10 cellular contexts compared by ENCODE assay signal in genomic region chr11:94933225-94934130, GRCh38. TPM values are rescaled to one million over a fixed set of nuclear protein-coding genes. Genes with fewer than 3 reads are reported as not detected.
A peak's percentile ranks its signal among the peaks of the same experiment; 100 is the strongest.
DNase-seq lines count a peak whose midpoint lies in the region; ATAC-seq and TF ChIP-seq lines count a peak whose summit lies in the region.
"Had no signal": no experiment of that assay in that cellular context is flagged by ENCODE, and none has a peak within 500 bp of the region (broad histone marks: within the 10 kb centered on the region; RNA-seq: fewer than 3 reads in every experiment).

No MANE protein-coding gene starts in this region.

- no peak for TF ChIP-seq POLR2A in heart left ventricle (IDR thresholded peaks at IDR 0.05)

- ATAC-seq in activated T-helper 17 cell treated with anti-CD3 and anti-CD28 coated beads, Interleukin-2, amount 50 U/mL, for 72 hours (replicated peaks), result no peak
- ATAC-seq in heart left ventricle (peak in 3 of 4 donors; percentile 63 to 89 (median 67)), GM18867 (IDR thresholded peaks at IDR 0.05; ENCODE audit: unreplicated experiment) (no peak), GM19351 (IDR thresholded peaks at IDR 0.05; ENCODE audit: unreplicated experiment) (no peak), HG03095 (IDR thresholded peaks at IDR 0.05; ENCODE audit: unreplicated experiment) (no peak)
- ATAC-seq: activated CD8-positive, alpha-beta memory T cell treated with anti-CD3 and anti-CD28 coated beads, Interleukin-2, amount 10 ng/mL, durations not matched to agents 7 days and 5 days had no signal

- peak overlapping the region in 10 of 12 donors; percentile 3 to 70 (median 52) for H3K27ac ChIP-seq in heart left ventricle

- TF ChIP-seq CTCF in heart left ventricle (IDR thresholded peaks at IDR 0.05), result no peak
- no peak for TF ChIP-seq CTCF in retinal pigment epithelial cell (conservative IDR thresholded peaks at IDR 0.05; ENCODE audit: low read depth, low read length)

- H3K4me1 ChIP-seq in heart left ventricle, result peaks cover 0 to 38% (median 13%) of the 10 kb centered on the region in 12 donors

- H3K36me3 Mint-ChIP-seq in activated T-helper 17 cell treated with anti-CD3 and anti-CD28 coated beads, Interleukin-2, amount 50 U/mL, for 72 hours (ENCODE audit: low read depth), result no peaks in the 10 kb centered on the region
- H3K36me3 Mint-ChIP-seq: activated CD8-positive, alpha-beta memory T cell treated with anti-CD3 and anti-CD28 coated beads, Interleukin-2, amount 10 ng/mL, durations not matched to agents 7 days and 5 days had no signal

- H3K9me3 ChIP-seq in heart left ventricle, result no peaks in the 10 kb centered on the region

- intact Hi-C loops in heart left ventricle (cut with DNase I), result loop anchor here in 1 of 10 donors (10.0 kb wide), 1 partner anchor 799 kb away; no protein-coding TSS in a partner anchor

- H3K4me1 Mint-ChIP-seq in activated T-helper 17 cell treated with anti-CD3 and anti-CD28 coated beads, Interleukin-2, amount 50 U/mL, for 72 hours, result peaks cover 16% of the 10 kb centered on the region

- no peaks in the 10 kb centered on the region for H3K9me3 Mint-ChIP-seq in activated T-helper 17 cell treated with anti-CD3 and anti-CD28 coated beads, Interleukin-2, amount 50 U/mL, for 72 hours

- WGBS in heart left ventricle, 4 donors, result 49 to 66% (median 56%) methylated on average over 5 of the region's 5 CpGs

- peak overlapping the region; percentile 42 for H3K27ac Mint-ChIP-seq in activated T-helper 17 cell treated with anti-CD3 and anti-CD28 coated beads, Interleukin-2, amount 50 U/mL, for 72 hours
- H3K27ac Mint-ChIP-seq: activated CD8-positive, alpha-beta memory T cell treated with anti-CD3 and anti-CD28 coated beads, Interleukin-2, amount 10 ng/mL, durations not matched to agents 7 days and 5 days had no signal

- H3K4me3 ChIP-seq in heart left ventricle (no peak overlapping the region), retinal pigment epithelial cell (ENCODE audit: low read length) (no peak overlapping the region)

- no peaks in the 10 kb centered on the region for H3K27me3 ChIP-seq in heart left ventricle

- DNase-seq in Daoy (ENCODE audit: low read depth) (peak; percentile 52), heart left ventricle (peak; percentile 37 to 65 (median 53)), retinal pigment epithelial cell (ENCODE audit: low read depth) (peak; percentile 25)
- DNase-seq in activated CD8-positive, alpha-beta memory T cell treated with anti-CD3 and anti-CD28 coated beads for 24 hours, result no peak
- DNase-seq: activated CD8-positive, alpha-beta memory T cell treated with anti-CD3 and anti-CD28 coated beads, Interleukin-2, amount 10 ng/mL, durations not matched to agents 7 days and 5 days; NK-92 treated with Interleukin-12 subunit alpha and Interleukin-12 subunit beta, amount 100 ng/mL, for 24 hours had no signal

- H3K4me3 Mint-ChIP-seq in activated T-helper 17 cell treated with anti-CD3 and anti-CD28 coated beads, Interleukin-2, amount 50 U/mL, for 72 hours, result peak overlapping the region; percentile 26
- H3K4me3 Mint-ChIP-seq: activated CD8-positive, alpha-beta memory T cell treated with anti-CD3 and anti-CD28 coated beads, Interleukin-2, amount 10 ng/mL, durations not matched to agents 7 days and 5 days had no signal

- no peaks in the 10 kb centered on the region for H3K27me3 Mint-ChIP-seq in activated T-helper 17 cell treated with anti-CD3 and anti-CD28 coated beads, Interleukin-2, amount 50 U/mL, for 72 hours

- H3K36me3 ChIP-seq in heart left ventricle, result no peaks in the 10 kb centered on the region

RNA-seq across cellular contexts. Expression of gene CWC15, which starts 39.9 kb away (rescaled TPM):
- 58.9 and 83.9 TPM in 2 replicates for total RNA-seq in Daoy (2014; rRNA removed; shearing (Covaris generic))
- total RNA-seq in activated T-helper 17 cell treated with anti-CD3 and anti-CD28 coated beads, Interleukin-2, amount 50 U/mL, for 72 hours, result 10 to 100 TPM; 69.4 to 80.3 TPM
- total RNA-seq in heart left ventricle, result 10 to 100 TPM; 54.4 to 81.8 (median 62.6) TPM
- polyA plus RNA-seq in heart left ventricle, result 100 to 1,000 TPM in 1 of 2 donors, 10 to 100 TPM in 1; 71.4 to 118 TPM

RNA-seq across cellular contexts. Expression of gene KDM4D, which starts 40.0 kb away (rescaled TPM):
- 3.4 and 4.4 TPM in 2 replicates for total RNA-seq in Daoy (2014; rRNA removed; shearing (Covaris generic))
- total RNA-seq in activated T-helper 17 cell treated with anti-CD3 and anti-CD28 coated beads, Interleukin-2, amount 50 U/mL, for 72 hours, result 1 to 10 TPM in 1 of 2 donors, under 1 TPM in 1; 0.91 to 1.0 TPM
- 1 to 10 TPM in 3 of 9 donors, under 1 TPM in 5, not detected in 1; 0.65 to 1.3 (median 0.95) TPM for total RNA-seq in heart left ventricle
- polyA plus RNA-seq in heart left ventricle, result under 1 TPM; 0.19 to 0.85 TPM

Comparison
In these comparisons a context has a peak if more than half of its experiments do, and no peak if none do; other contexts are left out.
1. ATAC-seq: peak in heart left ventricle (3 of 4); none in activated T-helper 17 cell treated with anti-CD3 and anti-CD28 coated beads, Interleukin-2, amount 50 U/mL, for 72 hours (single experiment), GM18867 (single experiment), GM19351 (single experiment) and HG03095 (single experiment).